Comparison of ENCODE assay signal across 9 cellular contexts in genomic region chr13:110462091-110462490, GRCh38.
"Had no signal": no experiment of that assay in that cellular context is flagged by ENCODE, and none has a peak within 500 bp of the region (broad histone marks: within the 10 kb centered on the region; RNA-seq: fewer than 3 reads in every experiment).

No MANE protein-coding gene starts in this region.

- H3K36me3 ChIP-seq: HAP-1 had no signal

- H3K4me3 Mint-ChIP-seq: HFFc6 had no signal

- H3K36me3 Mint-ChIP-seq: IgD-negative memory B cell had no signal

- DNase-seq: GM23248, GOT3, H7, HFFc6, KBM-7 had no signal

- ATAC-seq: HCT116, HepG2 had no signal

- H3K27ac ChIP-seq: GM23248 had no signal

- H3K27ac Mint-ChIP-seq: HFFc6, IgD-negative memory B cell had no signal

- FAIRE-seq: HepG2 had no signal

- H3K9me3 Mint-ChIP-seq: HFFc6, IgD-negative memory B cell had no signal

- H3K4me1 ChIP-seq: HAP-1 had no signal

- H3K9ac ChIP-seq: GM23248 had no signal

- H3K4me3 ChIP-seq: GM23248, HAP-1 had no signal

- H3K9me3 ChIP-seq: HAP-1 had no signal
